ENCODE assay signal across 24 cellular contexts in the genomic region with DNA sequence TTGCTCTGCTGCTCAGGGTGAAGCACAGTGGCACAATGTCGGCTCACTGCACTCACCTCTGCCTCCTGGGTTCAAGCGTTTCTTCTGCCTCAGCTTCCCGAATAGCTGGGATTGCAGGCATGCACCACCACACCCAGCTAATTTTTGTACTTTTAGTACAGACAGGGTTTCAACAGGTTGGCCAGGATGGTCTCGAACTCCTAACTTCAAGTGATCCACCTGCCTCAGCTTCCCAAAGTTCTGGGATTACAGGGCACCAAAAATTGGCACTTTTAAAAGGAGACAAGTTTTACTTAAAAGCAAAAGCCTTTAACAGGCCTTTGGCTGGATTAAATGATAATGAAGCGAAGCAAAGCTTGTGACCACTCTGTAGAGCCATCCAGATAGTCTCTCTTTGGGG.
"Had no signal": no experiment of that assay in that cellular context is flagged by ENCODE, and none has a peak within 500 bp of the region (broad histone marks: within the 10 kb centered on the region; RNA-seq: fewer than 3 reads in every experiment).

No MANE protein-coding gene starts in this region.

- H3K27ac ChIP-seq: colonic mucosa, coronary artery, dorsolateral prefrontal cortex, epithelial cell of prostate, esophagus muscularis mucosa, esophagus squamous epithelium, foreskin keratinocyte, gastrocnemius medialis, gastroesophageal sphincter, heart left ventricle, heart right ventricle had no signal

- H3K4me3 ChIP-seq: colonic mucosa, coronary artery, dorsolateral prefrontal cortex, esophagus muscularis mucosa, esophagus squamous epithelium, gastrocnemius medialis, gastroesophageal sphincter, heart left ventricle, heart right ventricle had no signal

- H3K4me1 ChIP-seq: colonic mucosa, foreskin keratinocyte, gastrocnemius medialis had no signal

- H3K27me3 ChIP-seq: esophagus muscularis mucosa, gastroesophageal sphincter had no signal

- H3K27ac Mint-ChIP-seq: dendritic cell treated with granulocyte-macrophage colony-stimulating factor and Interleukin-4, amounts not matched to agents 40 ng/mL and 50 ng/mL, for 4 days; effector memory CD8-positive, alpha-beta T cell; endodermal cell had no signal

- H3K36me3 ChIP-seq: colonic mucosa, esophagus squamous epithelium, gastrocnemius medialis had no signal

- H3K9me3 ChIP-seq: colonic mucosa, esophagus muscularis mucosa, esophagus squamous epithelium, gastrocnemius medialis, gastroesophageal sphincter, heart left ventricle, heart right ventricle had no signal

- DNase-seq: colonic mucosa; cortex of kidney; dermis blood vessel endothelial cell; dorsolateral prefrontal cortex; effector CD4-positive, alpha-beta T cell; effector CD8-positive, alpha-beta T cell; effector memory CD4-positive, alpha-beta T cell; effector memory CD8-positive, alpha-beta T cell; endodermal cell; erythroblast; esophagus squamous epithelium; foreskin fibroblast; foreskin keratinocyte; foreskin melanocyte; gastrocnemius medialis; glutamatergic neuron; head of caudate nucleus; heart left ventricle; heart right ventricle had no signal

- H3K4me3 Mint-ChIP-seq: dendritic cell treated with granulocyte-macrophage colony-stimulating factor and Interleukin-4, amounts not matched to agents 40 ng/mL and 50 ng/mL, for 4 days; effector memory CD8-positive, alpha-beta T cell; endodermal cell had no signal

- H3K9me3 Mint-ChIP-seq: dendritic cell treated with granulocyte-macrophage colony-stimulating factor and Interleukin-4, amounts not matched to agents 40 ng/mL and 50 ng/mL, for 4 days; effector memory CD8-positive, alpha-beta T cell; endodermal cell had no signal
